ENCODE assay signal across 14 cellular contexts in genomic region chr20:25273046-25273445, GRCh38. TPM values are rescaled to one million over a fixed set of nuclear protein-coding genes. Genes with fewer than 3 reads are reported as not detected.
DNase-seq lines count a peak whose midpoint lies in the region; ATAC-seq, FAIRE-seq and TF ChIP-seq lines count a peak whose summit lies in the region.
"Had no signal": no experiment of that assay in that cellular context is flagged by ENCODE, and none has a peak within 500 bp of the region (broad histone marks: within the 10 kb centered on the region; RNA-seq: fewer than 3 reads in every experiment).

No MANE protein-coding gene starts in this region.

- H3K9me3 ChIP-seq in esophagus squamous epithelium, result no peaks in the 10 kb centered on the region
- no peaks in the 10 kb centered on the region for H3K9me3 ChIP-seq in subcutaneous abdominal adipose tissue (ENCODE audit: control insufficient read depth in 5 of 5, low read length in 5 of 5)
- H3K9me3 ChIP-seq in naive thymus-derived CD4-positive, alpha-beta T cell (ENCODE audit: control insufficient read depth in 2 of 3, low read length in 3 of 3), result no peaks in the 10 kb centered on the region
- H3K9me3 ChIP-seq: Caco-2 had no signal

- no peaks in the 10 kb centered on the region for H3K27me3 Mint-ChIP-seq in nephron progenitor cell (ENCODE audit: low read depth, poor library complexity)
- H3K27me3 Mint-ChIP-seq in naive thymus-derived CD4-positive, alpha-beta T cell, result no peaks in the 10 kb centered on the region

- peaks cover 37% of the 10 kb centered on the region for H3K36me3 Mint-ChIP-seq in nephron progenitor cell (ENCODE audit: low read depth)
- H3K36me3 Mint-ChIP-seq in naive thymus-derived CD4-positive, alpha-beta T cell, result peaks cover 3 to 43% (median 18%) of the 10 kb centered on the region in 5 donors

- intact Hi-C loops in esophagus squamous epithelium (cut with DNase I), result no loop called here
- intact Hi-C loops in naive thymus-derived CD4-positive, alpha-beta T cell (cut with micrococcal nuclease), result no loop called here

- ATAC-seq in naive thymus-derived CD4-positive, alpha-beta T cell, result no peak

- TF ChIP-seq CTCF in esophagus squamous epithelium (IDR thresholded peaks at IDR 0.05), result no peak
- no peak for TF ChIP-seq CTCF in nephron progenitor cell (IDR thresholded peaks at IDR 0.05)

- H3K4me1 Mint-ChIP-seq in nephron progenitor cell, result no peaks in the 10 kb centered on the region
- peaks cover 0 to 2% (median 0%) of the 10 kb centered on the region in 7 donors for H3K4me1 Mint-ChIP-seq in naive thymus-derived CD4-positive, alpha-beta T cell

- CTCF ChIA-PET in naive thymus-derived CD4-positive, alpha-beta T cell (lab: Charles Lee), result no interaction called here

- WGBS in esophagus squamous epithelium, 2 donors, result 66 to 81% methylated on average over 7 of the region's 10 CpGs

- H3K27ac ChIP-seq in esophagus squamous epithelium, result peak overlapping the region in 3 of 4 donors; percentile 44 to 74 (median 72)
- H3K27ac ChIP-seq in subcutaneous abdominal adipose tissue (ENCODE audit: low read depth, low read length), result peak overlapping the region; percentile 50
- no peak overlapping the region for H3K27ac ChIP-seq in naive thymus-derived CD4-positive, alpha-beta T cell (ENCODE audit: low read depth, low read length)
- H3K27ac ChIP-seq: SK-N-MC had no signal

- H3K9me3 Mint-ChIP-seq in nephron progenitor cell, result no peaks in the 10 kb centered on the region
- no peaks in the 10 kb centered on the region for H3K9me3 Mint-ChIP-seq in naive thymus-derived CD4-positive, alpha-beta T cell

- POLR2A ChIA-PET in naive thymus-derived CD4-positive, alpha-beta T cell (lab: Charles Lee), result no interaction called here

- H3K4me3 ChIP-seq in esophagus squamous epithelium (no peak overlapping the region), subcutaneous abdominal adipose tissue (ENCODE audit: low read depth in 1 of 5, low read length in 5 of 5) (no peak overlapping the region)
- no peak overlapping the region for H3K4me3 ChIP-seq in naive thymus-derived CD4-positive, alpha-beta T cell (ENCODE audit: low read length)
- H3K4me3 ChIP-seq: SK-N-MC had no signal

- FAIRE-seq in GM12892 (lab: Jason Lieb, UNC), result no peak

- no peak overlapping the region for H3K4me3 Mint-ChIP-seq in nephron progenitor cell
- no peak overlapping the region for H3K4me3 Mint-ChIP-seq in naive thymus-derived CD4-positive, alpha-beta T cell

- H3K4me1 ChIP-seq in esophagus squamous epithelium (peaks cover 0 to 37% (median 12%) of the 10 kb centered on the region in 3 donors), subcutaneous abdominal adipose tissue (ENCODE audit: control insufficient read depth in 5 of 5, insufficient read depth in 5 of 5, low read length in 5 of 5) (peaks cover 2 to 28% (median 20%) of the 10 kb centered on the region in 5 donors)
- H3K4me1 ChIP-seq in naive thymus-derived CD4-positive, alpha-beta T cell (ENCODE audit: control insufficient read depth in 2 of 2, insufficient read depth in 2 of 2, low read length in 2 of 2), result no peaks in the 10 kb centered on the region
- H3K4me1 ChIP-seq: Caco-2 had no signal

- DNase-seq in activated effector memory CD4-positive, alpha-beta T cell treated with anti-CD3 and anti-CD28 coated beads, Interleukin-2, amount 50 U/mL, for 16 hours, result peak; percentile 25
- DNase-seq in activated effector memory CD4-positive, alpha-beta T cell treated with Interleukin-2 at 50 U/mL for 16 hours, result no peak
- DNase-seq in esophagus squamous epithelium (lab: John Stamatoyannopoulos, UW), result no peak
- DNase-seq in medulla oblongata (ENCODE audit: extremely low spot score), result peak; percentile 64
- DNase-seq in GM12892 (ENCODE audit: insufficient read length), result no peak
- no peak for DNase-seq in nephron progenitor cell
- DNase-seq in naive thymus-derived CD4-positive, alpha-beta T cell, result no peak
- DNase-seq: activated CD8-positive, alpha-beta memory T cell treated with anti-CD3 and anti-CD28 coated beads, Interleukin-2, amount 50 U/mL, for 48 hours; dermis blood vessel endothelial cell; GOT3; MV-4-11 had no signal

- no peaks in the 10 kb centered on the region for H3K27me3 ChIP-seq in esophagus squamous epithelium
- H3K27me3 ChIP-seq in subcutaneous abdominal adipose tissue (ENCODE audit: control insufficient read depth in 5 of 5, insufficient read depth in 4 of 5, low read length in 5 of 5), result no peaks in the 10 kb centered on the region
- H3K27me3 ChIP-seq in naive thymus-derived CD4-positive, alpha-beta T cell (ENCODE audit: control insufficient read depth in 2 of 2, insufficient read depth in 2 of 2, low read length in 2 of 2), result no peaks in the 10 kb centered on the region

- peak overlapping the region in 1 of 5 donors; percentile 26 for H3K9ac ChIP-seq in subcutaneous abdominal adipose tissue (ENCODE audit: low read length in 5 of 5)

- TF ChIP-seq POLR2A in esophagus squamous epithelium (IDR thresholded peaks at IDR 0.05) (no peak), GM12892 (IDR thresholded peaks at IDR 0.05; ENCODE audit: low read depth, low read length) (no peak)

- no peak overlapping the region for H3K27ac Mint-ChIP-seq in nephron progenitor cell
- no peak overlapping the region for H3K27ac Mint-ChIP-seq in naive thymus-derived CD4-positive, alpha-beta T cell

- H3K36me3 ChIP-seq in esophagus squamous epithelium (peaks cover 36 to 92% (median 46%) of the 10 kb centered on the region in 3 donors), subcutaneous abdominal adipose tissue (ENCODE audit: control insufficient read depth in 5 of 5, insufficient read depth in 5 of 5, low read length in 5 of 5) (peaks cover 0 to 83% (median 78%) of the 10 kb centered on the region in 5 donors)
- H3K36me3 ChIP-seq in naive thymus-derived CD4-positive, alpha-beta T cell (ENCODE audit: control insufficient read depth in 2 of 3, insufficient read depth in 3 of 3, low read length in 3 of 3), result peaks cover 0 to 89% (median 18%) of the 10 kb centered on the region in 3 experiments

RNA-seq across cellular contexts. Expression of gene PYGB, which starts 25.2 kb away (rescaled TPM):
- 100 to 1,000 TPM in 2 of 4 donors, 10 to 100 TPM in 2; 70.8 to 127 (median 95.6) TPM for total RNA-seq in esophagus squamous epithelium
- polyA plus RNA-seq in GM12892 (2012; ENCODE audit: missing spikeins), result 9.1 TPM
- 10 to 100 TPM; 29.8 to 45.2 (median 43.6) TPM for total RNA-seq in naive thymus-derived CD4-positive, alpha-beta T cell
- polyA plus RNA-seq in naive thymus-derived CD4-positive, alpha-beta T cell, result 10 to 100 TPM; 55.9 to 81.6 TPM

Comparison
In these comparisons a context has a peak if more than half of its experiments do, and no peak if none do; other contexts are left out.
1. DNase-seq: peak in activated effector memory CD4-positive, alpha-beta T cell treated with anti-CD3 and anti-CD28 coated beads, Interleukin-2, amount 50 U/mL, for 16 hours (single experiment) and medulla oblongata (single experiment); none in activated effector memory CD4-positive, alpha-beta T cell treated with Interleukin-2 at 50 U/mL for 16 hours (single experiment), esophagus squamous epithelium (single experiment), GM12892 (single experiment), nephron progenitor cell (single experiment) and naive thymus-derived CD4-positive, alpha-beta T cell (0 of 9).